In the genomic region with DNA sequence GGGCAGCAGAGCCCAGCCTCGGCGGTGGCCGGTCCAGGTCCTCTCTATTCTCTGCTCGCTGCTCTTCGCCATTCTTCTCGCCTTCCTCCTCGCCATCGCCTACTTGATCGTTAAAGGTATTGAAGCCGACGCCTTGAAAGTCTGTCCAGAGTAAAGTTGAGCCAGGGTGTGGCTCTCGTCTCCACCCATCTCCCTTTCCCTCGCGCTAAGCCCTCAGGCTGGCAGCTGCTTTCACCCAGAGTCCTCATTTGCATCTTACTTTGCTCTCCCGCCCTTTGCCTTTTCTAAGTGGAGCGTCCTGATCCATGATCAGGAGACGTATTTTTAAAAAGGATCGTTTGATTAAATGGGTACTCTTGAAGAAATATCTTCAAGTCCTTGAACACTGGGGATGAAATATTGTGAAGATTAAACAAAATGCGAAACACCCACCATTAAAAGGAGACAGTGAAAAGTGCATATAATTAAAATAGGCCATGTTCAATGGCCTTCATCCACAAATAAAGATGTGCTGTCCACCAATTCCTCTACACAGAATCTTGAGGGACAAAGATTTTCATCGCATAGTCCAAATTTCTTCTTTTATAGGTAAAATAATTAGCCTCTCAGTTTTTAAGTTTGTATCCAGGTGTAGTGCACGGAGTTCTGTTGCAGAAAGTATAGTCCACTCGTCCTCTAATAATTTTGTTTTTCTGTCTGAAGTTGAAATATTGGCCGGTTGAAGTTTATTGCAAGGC, we compare ENCODE assay signal across 8 cellular contexts. TPM values are rescaled to one million over a fixed set of nuclear protein-coding genes. Genes with fewer than 3 reads are reported as not detected.
DNase-seq lines count a peak whose midpoint lies in the region; ATAC-seq and TF ChIP-seq lines count a peak whose summit lies in the region.

No MANE protein-coding gene starts in this region.

- no peak for TF ChIP-seq CTCF in nephron progenitor cell (IDR thresholded peaks at IDR 0.05)

- H3K4me1 ChIP-seq in BLaER1 = peaks cover 45% of the 10 kb centered on the region

- POLR2A ChIA-PET in T-cell (lab: Charles Lee) = no interaction called here

- CTCF ChIA-PET in T-cell (lab: Charles Lee) = no interaction called here

- H3K9me3 Mint-ChIP-seq in T-cell (no peaks in the 10 kb centered on the region), nephron progenitor cell (no peaks in the 10 kb centered on the region)

- H3K27ac Mint-ChIP-seq in T-cell = peak overlapping the region; percentile 93 to 99
- peak overlapping the region; percentile 99 for H3K27ac Mint-ChIP-seq in nephron progenitor cell

- peaks cover 31% of the 10 kb centered on the region for H4K20me1 ChIP-seq in BLaER1

- peaks cover 38% of the 10 kb centered on the region for H3K36me3 ChIP-seq in BLaER1

- peak overlapping the region; percentile 89 for H3K4me3 ChIP-seq in BLaER1

- no peaks in the 10 kb centered on the region for H3K9me3 ChIP-seq in BLaER1

- ATAC-seq in GM18519 (IDR thresholded peaks at IDR 0.05; ENCODE audit: low FRiP score, unreplicated experiment) (peak; percentile 24), HG02973 (IDR thresholded peaks at IDR 0.05; ENCODE audit: unreplicated experiment) (peak; percentile 22), T-cell (replicated peaks in 1 of 4) (no peak), esophagus mucosa (peak; percentile 59)

- DNase-seq in NCI-H146 treated with DMSO at 0.1 percent for 48 hours (lab: John Stamatoyannopoulos, UW; ENCODE audit: unreplicated experiment) (peak; percentile 42), T-cell (no peak), nephron progenitor cell (no peak), posterior cingulate gyrus (no peak)

- H3K27me3 Mint-ChIP-seq in T-cell (no peaks in the 10 kb centered on the region), nephron progenitor cell (ENCODE audit: low read depth, poor library complexity) (no peaks in the 10 kb centered on the region)

- peak overlapping the region; percentile 99 for H3K9ac ChIP-seq in BLaER1

- no peaks in the 10 kb centered on the region for H3K27me3 ChIP-seq in BLaER1

- H3K36me3 Mint-ChIP-seq in T-cell (peaks cover 10% of the 10 kb centered on the region), nephron progenitor cell (ENCODE audit: low read depth) (peaks cover 34% of the 10 kb centered on the region)

- peak overlapping the region; percentile 85 for H3K4me2 ChIP-seq in BLaER1

- intact Hi-C loops in posterior cingulate gyrus (cut with DNase I) = loop anchor here (1.0 kb wide), 1 partner anchor 544 kb away; a partner anchor contains a TSS

- H3K4me1 Mint-ChIP-seq in T-cell (peaks cover 58 to 77% (median 73%) of the 10 kb centered on the region in 3 donors), nephron progenitor cell (peaks cover 64% of the 10 kb centered on the region)

- H3K27ac ChIP-seq in BLaER1 = peak overlapping the region; percentile 100

- H3K4me3 Mint-ChIP-seq in T-cell (peak overlapping the region; percentile 96 to 100 (median 100)), nephron progenitor cell (peak overlapping the region; percentile 98)

RNA-seq across cellular contexts. Expression of a gene that starts 0.7 kb away (rescaled TPM):
- 10 to 100 TPM; 13.2 to 17.6 (median 15.7) TPM for total RNA-seq in T-cell
- total RNA-seq in esophagus mucosa = 15.9 TPM

RNA-seq across cellular contexts. Expression of a gene that starts 1.8 kb away (rescaled TPM):
- total RNA-seq in T-cell (100 to 1,000 TPM; 101 to 124 (median 106) TPM), esophagus mucosa (73.6 TPM)

Comparison
In these comparisons a context has a peak if more than half of its experiments do, and no peak if none do; other contexts are left out.
1. ATAC-seq: peak in GM18519 (single experiment), HG02973 (single experiment) and esophagus mucosa (single experiment); none in T-cell (0 of 4).